Comparison of ENCODE assay signal across 12 cellular contexts in the genomic region with DNA sequence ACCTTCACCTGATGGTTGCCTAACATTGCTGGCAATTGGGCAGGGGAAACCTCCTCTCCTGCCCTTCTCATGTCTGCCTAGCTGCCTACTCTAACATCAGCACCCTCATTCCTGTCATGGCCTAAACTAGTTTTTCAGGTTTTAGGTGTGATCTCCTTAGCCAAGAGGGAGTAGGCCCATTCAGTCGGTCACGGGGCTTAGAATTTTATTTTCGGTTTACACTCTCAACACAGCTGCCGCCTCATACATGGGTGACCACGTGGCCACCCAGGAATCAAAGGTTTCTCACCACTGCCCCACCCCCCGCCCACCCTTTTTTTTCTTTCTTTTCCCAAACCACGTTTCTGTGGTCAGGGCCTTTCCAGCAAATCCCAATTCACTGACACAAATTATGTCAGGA.
A peak's percentile ranks its signal among the peaks of the same experiment; 100 is the strongest.
DNase-seq lines count a peak whose midpoint lies in the region; ATAC-seq, FAIRE-seq and TF ChIP-seq lines count a peak whose summit lies in the region.
"Had no signal": no experiment of that assay in that cellular context is flagged by ENCODE, and none has a peak within 500 bp of the region (broad histone marks: within the 10 kb centered on the region; RNA-seq: fewer than 3 reads in every experiment).

No MANE protein-coding gene starts in this region.

- H4K20me1 ChIP-seq in BLaER1 treated with 17β-estradiol and CSF1 and Interleukin-3, amounts not matched to agents 10 nM and 100 nM: no peaks in the 10 kb centered on the region

- H3K36me3 ChIP-seq in BLaER1 treated with 17β-estradiol and CSF1 and Interleukin-3, amounts not matched to agents 10 nM and 100 nM: peaks cover 0 to 6% (median 0%) of the 10 kb centered on the region in 11 experiments; a peak in 1 of 22 replicates
- no peaks in the 10 kb centered on the region for H3K36me3 ChIP-seq in bronchial epithelial cell (ENCODE audit: control insufficient read depth, insufficient read depth, low read length)

- FAIRE-seq in bronchial epithelial cell (lab: Jason Lieb, UNC): no peak
- FAIRE-seq in GM19239 (lab: Jason Lieb, UNC): no peak
- FAIRE-seq: GM12878 had no signal

- H3K4me3 ChIP-seq in BLaER1 treated with 17β-estradiol and CSF1 and Interleukin-3, amounts not matched to agents 10 nM and 100 nM: no peak overlapping the region
- H3K4me3 ChIP-seq in bronchial epithelial cell (ENCODE audit: low read depth, low read length): no peak overlapping the region
- H3K4me3 ChIP-seq: GM12878 had no signal

- no peak for ATAC-seq in GM18858 (IDR thresholded peaks at IDR 0.05; ENCODE audit: unreplicated experiment)
- ATAC-seq: GM12878 had no signal

- H3K9me3 ChIP-seq in BLaER1 treated with 17β-estradiol and CSF1 and Interleukin-3, amounts not matched to agents 10 nM and 100 nM (replicated peaks in 1 of 11): peaks cover 9 to 23% (median 16%) of the 10 kb centered on the region in 11 experiments

- H3K9ac ChIP-seq in BLaER1 treated with 17β-estradiol and CSF1 and Interleukin-3, amounts not matched to agents 10 nM and 100 nM: no peak overlapping the region

- H3K4me2 ChIP-seq in BLaER1 treated with 17β-estradiol and CSF1 and Interleukin-3, amounts not matched to agents 10 nM and 100 nM: peak overlapping the region in 9 of 11 experiments; percentile 24 to 60 (median 36); a peak in 13 of 22 replicates

- peak; percentile 94 for DNase-seq in NCI-H2029 (lab: John Stamatoyannopoulos, UW)
- peak; percentile 95 for DNase-seq in bronchial epithelial cell (ENCODE audit: low read depth)
- peak; percentile 74 for DNase-seq in mucosa of gallbladder (ENCODE audit: low spot score)
- DNase-seq in activated CD4-positive, alpha-beta T cell treated with anti-CD3 and anti-CD28 coated beads for 4 hours: no peak
- no peak for DNase-seq in SKM-1 treated with dmso at 0.1 percent for 144 hours (lab: John Stamatoyannopoulos, UW; ENCODE audit: unreplicated experiment)
- no peak for DNase-seq in GM19239 (ENCODE audit: insufficient read length, low spot score)
- DNase-seq: MV-4-11; SHP77; stimulated activated naive B cell treated with anti-CD40 and anti-IgM and Interleukin-4, amounts not matched to agents 10 μg/mL and 1 μg/mL and 100 μg/mL, for 72 hours had no signal

- peaks cover 0 to 11% (median 6%) of the 10 kb centered on the region in 10 experiments; a peak in 11 of 20 replicates for H3K4me1 ChIP-seq in BLaER1 treated with 17β-estradiol and CSF1 and Interleukin-3, amounts not matched to agents 10 nM and 100 nM

- TF ChIP-seq CTCF in bronchial epithelial cell (IDR thresholded peaks at IDR 0.05; ENCODE audit: insufficient read depth, low read length, severe bottlenecking): no peak

- H3K27ac ChIP-seq in BLaER1 treated with 17β-estradiol and CSF1 and Interleukin-3, amounts not matched to agents 10 nM and 100 nM: no peak overlapping the region

- no peaks in the 10 kb centered on the region for H3K27me3 ChIP-seq in BLaER1 treated with 17β-estradiol and CSF1 and Interleukin-3, amounts not matched to agents 10 nM and 100 nM
- H3K27me3 ChIP-seq in bronchial epithelial cell (ENCODE audit: control insufficient read depth, insufficient read depth, low read length): no peaks in the 10 kb centered on the region

Comparison
In these comparisons a context has a peak if more than half of its experiments do, and no peak if none do; other contexts are left out.
1. DNase-seq: peak in NCI-H2029 (single experiment), bronchial epithelial cell (single experiment) and mucosa of gallbladder (single experiment); none in activated CD4-positive, alpha-beta T cell treated with anti-CD3 and anti-CD28 coated beads for 4 hours (0 of 2), SKM-1 treated with dmso at 0.1 percent for 144 hours (single experiment) and GM19239 (single experiment).